ENCODE assay signal across 13 cellular contexts in the genomic region with DNA sequence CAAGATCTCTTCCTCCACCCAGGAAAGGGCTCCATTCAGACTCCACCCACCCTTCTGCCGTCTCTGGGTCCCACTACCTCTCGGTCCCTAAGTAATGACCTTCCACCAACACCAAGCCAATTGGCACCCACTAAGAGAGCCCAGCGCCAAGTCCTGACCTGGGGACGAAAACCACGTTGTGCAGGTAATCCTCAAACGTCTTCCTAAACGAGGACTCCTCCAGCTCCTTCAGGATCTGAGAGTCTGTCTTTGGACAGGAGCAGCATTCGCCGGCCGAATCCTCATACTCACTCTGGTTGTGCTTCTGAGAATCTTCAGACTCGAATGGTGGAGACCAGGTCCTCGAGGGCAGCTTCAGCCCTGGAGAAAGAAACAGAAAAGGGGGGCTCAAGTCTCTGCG.
DNase-seq lines count a peak whose midpoint lies in the region; ATAC-seq lines count a peak whose summit lies in the region.
"Had no signal": no experiment of that assay in that cellular context is flagged by ENCODE, and none has a peak within 500 bp of the region (broad histone marks: within the 10 kb centered on the region; RNA-seq: fewer than 3 reads in every experiment).

No MANE protein-coding gene starts in this region.

- H3K36me3 Mint-ChIP-seq in activated CD4-positive, alpha-beta T cell treated with anti-CD3 and anti-CD28 coated beads, Interleukin-2, amount 10 ng/mL, durations not matched to agents 24 days and 14 days (ENCODE audit: low read depth): no peaks in the 10 kb centered on the region
- no peaks in the 10 kb centered on the region for H3K36me3 Mint-ChIP-seq in activated CD4-positive, alpha-beta T cell treated with anti-CD3 and anti-CD28 coated beads, Interleukin-2, amount 10 ng/mL, durations not matched to agents 7 days and 5 days (ENCODE audit: low read depth)
- peaks cover 8% of the 10 kb centered on the region for H3K36me3 Mint-ChIP-seq in effector memory CD8-positive, alpha-beta T cell (ENCODE audit: insufficient read depth)

- no peaks in the 10 kb centered on the region for H3K27me3 Mint-ChIP-seq in activated CD4-positive, alpha-beta T cell treated with anti-CD3 and anti-CD28 coated beads, Interleukin-2, amount 10 ng/mL, durations not matched to agents 24 days and 14 days
- H3K27me3 Mint-ChIP-seq in activated CD4-positive, alpha-beta T cell treated with anti-CD3 and anti-CD28 coated beads, Interleukin-2, amount 10 ng/mL, durations not matched to agents 7 days and 5 days: no peaks in the 10 kb centered on the region
- H3K27me3 Mint-ChIP-seq in effector memory CD8-positive, alpha-beta T cell: peaks cover 0 to 6% of the 10 kb centered on the region in 2 donors

- POLR2A ChIA-PET in activated CD4-positive, alpha-beta T cell treated with anti-CD3 and anti-CD28 coated beads, Interleukin-2, amount 10 ng/mL, durations not matched to agents 7 days and 5 days (lab: Charles Lee): interaction anchor here (0.6 kb wide), 1 partner anchor 57 kb away, joined by 4 read pairs; no protein-coding TSS in a partner anchor

- ATAC-seq in effector memory CD8-positive, alpha-beta T cell (replicated peaks): no peak

- CTCF ChIA-PET in activated CD4-positive, alpha-beta T cell treated with anti-CD3 and anti-CD28 coated beads, Interleukin-2, amount 10 ng/mL, durations not matched to agents 7 days and 5 days (lab: Charles Lee): interaction anchor here (1.1 kb wide), 1 partner anchor 188 kb away, joined by 3 read pairs; no protein-coding TSS in a partner anchor

- peak overlapping the region; percentile 14 for H3K27ac Mint-ChIP-seq in activated CD4-positive, alpha-beta T cell treated with anti-CD3 and anti-CD28 coated beads, Interleukin-2, amount 10 ng/mL, durations not matched to agents 24 days and 14 days
- H3K27ac Mint-ChIP-seq in activated CD4-positive, alpha-beta T cell treated with anti-CD3 and anti-CD28 coated beads, Interleukin-2, amount 10 ng/mL, durations not matched to agents 7 days and 5 days: no peak overlapping the region
- H3K27ac Mint-ChIP-seq in effector memory CD8-positive, alpha-beta T cell: peak overlapping the region; percentile 62 to 88

- peak; percentile 56 for DNase-seq in activated CD4-positive, alpha-beta T cell treated with anti-CD3 and anti-CD28 coated beads, Interleukin-2, amount 10 ng/mL, durations not matched to agents 24 days and 14 days
- DNase-seq in activated CD4-positive, alpha-beta T cell treated with anti-CD3 and anti-CD28 coated beads, Interleukin-2, amount 10 ng/mL, durations not matched to agents 7 days and 5 days: no peak
- DNase-seq in NAMALWA (ENCODE audit: low spot score) (peak; percentile 33), C1 segment of cervical spinal cord (lab: John Stamatoyannopoulos, UW) (no peak), activated gamma-delta T cell (lab: John Stamatoyannopoulos, UW) (no peak), AG08396 (ENCODE audit: low spot score) (no peak)
- no peak for DNase-seq in effector memory CD8-positive, alpha-beta T cell
- DNase-seq: activated CD4-positive, alpha-beta T cell treated with anti-CD3 and anti-CD28 coated beads, Interleukin-2, amount 50 U/mL, for 4 hours; DMS79 treated with DMSO at 0.1 percent for 48 hours; left colon; NCI-H1048 had no signal

- H3K9me3 Mint-ChIP-seq in activated CD4-positive, alpha-beta T cell treated with anti-CD3 and anti-CD28 coated beads, Interleukin-2, amount 10 ng/mL, durations not matched to agents 24 days and 14 days: no peaks in the 10 kb centered on the region
- no peaks in the 10 kb centered on the region for H3K9me3 Mint-ChIP-seq in activated CD4-positive, alpha-beta T cell treated with anti-CD3 and anti-CD28 coated beads, Interleukin-2, amount 10 ng/mL, durations not matched to agents 7 days and 5 days
- H3K9me3 Mint-ChIP-seq in effector memory CD8-positive, alpha-beta T cell: peaks cover 0 to 4% of the 10 kb centered on the region in 2 donors

- no peak overlapping the region for H3K4me3 ChIP-seq in skeletal muscle tissue (ENCODE audit: low read length in 3 of 3)
- H3K4me3 ChIP-seq: ascending aorta had no signal

- no peak overlapping the region for H3K9ac ChIP-seq in skeletal muscle tissue (ENCODE audit: low read depth in 1 of 3, low read length in 3 of 3)

- peaks cover 2 to 8% (median 3%) of the 10 kb centered on the region in 3 donors for H3K4me1 ChIP-seq in skeletal muscle tissue (ENCODE audit: control insufficient read depth in 3 of 3, insufficient read depth in 3 of 3, low read length in 3 of 3)
- H3K4me1 ChIP-seq: ascending aorta had no signal

- peak overlapping the region; percentile 25 for H3K27ac ChIP-seq in skeletal muscle tissue (ENCODE audit: low read depth, low read length)

- H3K36me3 ChIP-seq in skeletal muscle tissue (ENCODE audit: control insufficient read depth in 3 of 3, insufficient read depth in 3 of 3, low read length in 3 of 3): peaks cover 2 to 9% (median 5%) of the 10 kb centered on the region in 3 donors

- no peaks in the 10 kb centered on the region for H3K27me3 ChIP-seq in skeletal muscle tissue (ENCODE audit: control insufficient read depth in 3 of 3, insufficient read depth in 3 of 3, low read length in 3 of 3)
- H3K27me3 ChIP-seq: ascending aorta had no signal

- intact Hi-C loops in activated CD4-positive, alpha-beta T cell treated with anti-CD3 and anti-CD28 coated beads, Interleukin-2, amount 10 ng/mL, durations not matched to agents 24 days and 14 days (cut with micrococcal nuclease): no loop called here

- H3K4me3 Mint-ChIP-seq in activated CD4-positive, alpha-beta T cell treated with anti-CD3 and anti-CD28 coated beads, Interleukin-2, amount 10 ng/mL, durations not matched to agents 24 days and 14 days: no peak overlapping the region
- no peak overlapping the region for H3K4me3 Mint-ChIP-seq in activated CD4-positive, alpha-beta T cell treated with anti-CD3 and anti-CD28 coated beads, Interleukin-2, amount 10 ng/mL, durations not matched to agents 7 days and 5 days
- no peak overlapping the region for H3K4me3 Mint-ChIP-seq in effector memory CD8-positive, alpha-beta T cell

- no peaks in the 10 kb centered on the region for H3K4me1 Mint-ChIP-seq in activated CD4-positive, alpha-beta T cell treated with anti-CD3 and anti-CD28 coated beads, Interleukin-2, amount 10 ng/mL, durations not matched to agents 24 days and 14 days
- H3K4me1 Mint-ChIP-seq in activated CD4-positive, alpha-beta T cell treated with anti-CD3 and anti-CD28 coated beads, Interleukin-2, amount 10 ng/mL, durations not matched to agents 7 days and 5 days: no peaks in the 10 kb centered on the region
- peaks cover 0 to 10% of the 10 kb centered on the region in 2 donors for H3K4me1 Mint-ChIP-seq in effector memory CD8-positive, alpha-beta T cell (ENCODE audit: low read depth in 2 of 2)

- no peaks in the 10 kb centered on the region for H3K9me3 ChIP-seq in skeletal muscle tissue (ENCODE audit: control insufficient read depth in 3 of 3, low read length in 3 of 3)
- H3K9me3 ChIP-seq: ascending aorta had no signal

Comparison
In these comparisons a context has a peak if more than half of its experiments do, and no peak if none do; other contexts are left out.
1. DNase-seq: peak in activated CD4-positive, alpha-beta T cell treated with anti-CD3 and anti-CD28 coated beads, Interleukin-2, amount 10 ng/mL, durations not matched to agents 24 days and 14 days (single experiment) and NAMALWA (single experiment); none in activated CD4-positive, alpha-beta T cell treated with anti-CD3 and anti-CD28 coated beads, Interleukin-2, amount 10 ng/mL, durations not matched to agents 7 days and 5 days (single experiment), effector memory CD8-positive, alpha-beta T cell (0 of 3), C1 segment of cervical spinal cord (0 of 14), activated gamma-delta T cell (single experiment) and AG08396 (single experiment).